ENCODE assay signal across 21 cellular contexts in the genomic region with DNA sequence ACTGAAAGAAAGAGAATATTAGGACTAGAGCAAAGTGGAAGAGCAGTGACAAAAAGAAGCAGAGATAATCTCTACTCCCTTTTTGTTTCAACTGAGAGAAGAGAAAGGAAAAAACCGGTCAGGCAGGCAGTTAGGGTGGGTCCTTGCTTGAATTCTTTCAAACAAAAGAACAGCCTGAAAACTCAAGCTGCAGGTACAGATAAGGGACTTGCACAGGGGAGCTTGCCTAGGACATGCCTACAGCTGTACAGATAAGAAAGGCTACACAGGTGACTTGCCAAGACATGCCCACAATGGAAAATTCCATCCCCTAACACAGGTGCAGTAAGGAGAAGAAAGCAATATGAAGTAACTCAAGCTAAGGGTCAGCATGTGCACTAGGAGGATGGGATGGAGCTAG.
DNase-seq lines count a peak whose midpoint lies in the region; ATAC-seq, FAIRE-seq and TF ChIP-seq lines count a peak whose summit lies in the region.
"Had no signal": no experiment of that assay in that cellular context is flagged by ENCODE, and none has a peak within 500 bp of the region (broad histone marks: within the 10 kb centered on the region; RNA-seq: fewer than 3 reads in every experiment).

No MANE protein-coding gene starts in this region.

- H3K4ac ChIP-seq in H1 (replicated peaks; ENCODE audit: insufficient read length, low read depth, low read length), result no peak overlapping the region

- no peak for FAIRE-seq in HepG2 (lab: Jason Lieb, UNC)
- no peak for FAIRE-seq in H1 (lab: Jason Lieb, UNC)
- FAIRE-seq: GM19239, TTC549 had no signal

- no peak for TF ChIP-seq POLR2A in HepG2 (IDR thresholded peaks at IDR 0.05; ENCODE audit: insufficient read depth in 1 of 2, low read depth in 2 of 2, low read length in 2 of 2)
- TF ChIP-seq POLR2A in right lobe of liver (IDR thresholded peaks at IDR 0.05), result no peak
- TF ChIP-seq POLR2A in H1 (IDR thresholded peaks at IDR 0.05; ENCODE audit: control extremely low read depth in 1 of 2, low read depth in 2 of 2, low read length in 2 of 2), result no peak

- no peak for ATAC-seq in HepG2
- no peak for ATAC-seq in right lobe of liver
- peak; percentile 83 for ATAC-seq in mucosa of descending colon
- ATAC-seq in HG03442 (IDR thresholded peaks at IDR 0.05; ENCODE audit: unreplicated experiment), result no peak
- ATAC-seq: activated T-cell treated with anti-CD3 and anti-CD28 coated beads, Interleukin-2, amount 50 U/mL, for 72 hours; left ventricle myocardium superior had no signal

- WGBS in HepG2 (ENCODE audit: low lambda C conversion rate), result 4% methylated on average over 1 of the region's 1 CpG
- WGBS in right lobe of liver (ENCODE audit: insufficient coverage, low coverage, low lambda C conversion rate, missing lambda C conversion rate), result 60% methylated on average over 1 of the region's 1 CpG
- 80% methylated on average over 1 of the region's 1 CpG; no CpG with 5 or more reads in 1 of the 2 experiments for WGBS in H1 (ENCODE audit: extremely low coverage in 1 of 2, insufficient coverage in 1 of 2, insufficient read length in 1 of 2, insufficient replicate concordance in 2 of 2, low coverage in 1 of 2, low lambda C conversion rate in 2 of 2, missing lambda C conversion rate in 1 of 2), 2 experiments

- H3K4me1 ChIP-seq in HepG2 (ENCODE audit: insufficient read depth, low read length) (no peaks in the 10 kb centered on the region), right lobe of liver (no peaks in the 10 kb centered on the region), H1 (replicated peaks in 1 of 4; ENCODE audit: control insufficient read depth in 3 of 4, insufficient read depth in 4 of 4, low read length in 3 of 4) (no peaks in the 10 kb centered on the region), mucosa of descending colon (ENCODE audit: low read depth) (no peaks in the 10 kb centered on the region)
- H3K4me1 ChIP-seq: neural progenitor cell had no signal

- no peak for TF ChIP-seq EP300 in HepG2 (IDR thresholded peaks at IDR 0.05; ENCODE audit: low read depth in 2 of 2, low read length in 2 of 2)
- no peak for TF ChIP-seq EP300 in HepG2 (CRISPR knock-in tag; IDR thresholded peaks at IDR 0.05; ENCODE audit: borderline replicate concordance)
- TF ChIP-seq EP300 in H1 (IDR thresholded peaks at IDR 0.05; ENCODE audit: borderline replicate concordance in 1 of 2, low read depth in 2 of 2, low read length in 2 of 2), result no peak

- CTCF ChIA-PET in HepG2 (lab: Yijun Ruan, JAX; ENCODE audit: low intra/inter-chr PET ratio, low total read pairs) (no interaction called here), H1 (lab: Charles Lee; ENCODE audit: partially characterized antibody) (no interaction called here)

- no peaks in the 10 kb centered on the region for H3K79me1 ChIP-seq in H1 (ENCODE audit: low read depth, low read length)

- no TSS peak for BruUV-seq in HepG2 (replicated peaks; lab: Mats Ljungman, UMichigan)

- H2BK120ac ChIP-seq in H1 (replicated peaks; ENCODE audit: low read depth, low read length), result no peak overlapping the region

- H3K18ac ChIP-seq in H1 (ENCODE audit: extremely low read depth, low read length), result no peak overlapping the region

- H3K4me3 ChIP-seq in HepG2 (replicated peaks in 1 of 3; ENCODE audit: insufficient read depth in 1 of 3, low read depth in 2 of 3, low read length in 3 of 3) (no peak overlapping the region), right lobe of liver (no peak overlapping the region), H1 (ENCODE audit: extremely low read depth in 1 of 4, insufficient read depth in 2 of 4, low read depth in 3 of 4, low read length in 4 of 4) (no peak overlapping the region), mucosa of descending colon (no peak overlapping the region), coronary artery (no peak overlapping the region)
- H3K4me3 ChIP-seq: neural progenitor cell had no signal

- no peak overlapping the region for H4K5ac ChIP-seq in H1 (ENCODE audit: insufficient read length, low read depth, low read length)

- no peaks in the 10 kb centered on the region for H3K79me2 ChIP-seq in HepG2 (ENCODE audit: insufficient read depth, low read length)
- no peaks in the 10 kb centered on the region for H3K79me2 ChIP-seq in H1 (ENCODE audit: control insufficient read depth in 1 of 2, insufficient read depth in 2 of 2, low read length in 2 of 2)

- H3K36me3 ChIP-seq in HepG2 (replicated peaks in 1 of 2; ENCODE audit: control insufficient read depth in 1 of 2, insufficient read depth in 2 of 2, low read length in 2 of 2) (no peaks in the 10 kb centered on the region), right lobe of liver (no peaks in the 10 kb centered on the region), H1 (ENCODE audit: control insufficient read depth in 2 of 4, insufficient read depth in 4 of 4, low read length in 3 of 4) (peaks cover 0 to 5% (median 0%) of the 10 kb centered on the region in 4 experiments; a peak in 1 of 8 replicates), mucosa of descending colon (ENCODE audit: low read depth) (no peaks in the 10 kb centered on the region)

- H2AK5ac ChIP-seq in H1 (ENCODE audit: low read depth, low read length), result no peak overlapping the region

- H4K20me1 ChIP-seq in HepG2 (ENCODE audit: insufficient read depth, low read length), result no peaks in the 10 kb centered on the region
- no peaks in the 10 kb centered on the region for H4K20me1 ChIP-seq in H1 (replicated peaks in 1 of 2; ENCODE audit: control insufficient read depth in 1 of 2, insufficient read depth in 2 of 2, low read length in 2 of 2)

- intact Hi-C loops in HepG2 (cut with micrococcal nuclease; ENCODE audit: unreplicated experiment), result no loop called here
- intact Hi-C loops in right lobe of liver (cut with DNase I), result no loop called here
- intact Hi-C loops in mucosa of descending colon (cut with DNase I, micrococcal nuclease), result no loop called here

- no peak overlapping the region for H3K4me2 ChIP-seq in HepG2 (ENCODE audit: low read depth, low read length)
- H3K4me2 ChIP-seq in H1 (ENCODE audit: insufficient read depth in 1 of 2, low read depth in 2 of 2, low read length in 2 of 2), result no peak overlapping the region
- H3K4me2 ChIP-seq: neural progenitor cell had no signal

- H3K23me2 ChIP-seq in H1 (ENCODE audit: low read depth, low read length), result no peaks in the 10 kb centered on the region

- H2BK5ac ChIP-seq in H1 (ENCODE audit: low read depth, low read length), result no peak overlapping the region

- no peak overlapping the region for H4K91ac ChIP-seq in H1 (replicated peaks; ENCODE audit: insufficient read length, low read length)

- H3K27ac ChIP-seq in HepG2 (ENCODE audit: extremely low read length, insufficient read depth, low read length), result no peak overlapping the region
- H3K27ac ChIP-seq in right lobe of liver, result no peak overlapping the region
- H3K27ac ChIP-seq in H1 (ENCODE audit: low read depth, low read length), result no peak overlapping the region
- H3K27ac ChIP-seq in coronary artery, result no peak overlapping the region
- H3K27ac ChIP-seq: C4-2B, neural progenitor cell had no signal

- TF ChIP-seq CTCF in HepG2 (CRISPR knock-in tag; IDR thresholded peaks at IDR 0.05), result no peak
- no peak for TF ChIP-seq CTCF in right lobe of liver (IDR thresholded peaks at IDR 0.05)
- TF ChIP-seq CTCF in H1 (IDR thresholded peaks at IDR 0.05; ENCODE audit: control extremely low read depth in 1 of 3, insufficient read depth in 1 of 3, low read depth in 1 of 3, low read length in 3 of 3), result no peak
- TF ChIP-seq CTCF in mucosa of descending colon (IDR thresholded peaks at IDR 0.05), result no peak
- TF ChIP-seq CTCF in coronary artery (IDR thresholded peaks at IDR 0.05), result no peak

- no peak overlapping the region for H4K8ac ChIP-seq in H1 (ENCODE audit: extremely low read depth, insufficient read depth, low read length)

- H3K9ac ChIP-seq in HepG2 (ENCODE audit: insufficient read depth, low read depth, low read length), result no peak overlapping the region
- H3K9ac ChIP-seq in H1 (replicated peaks in 1 of 4; ENCODE audit: extremely low read depth in 1 of 4, low read depth in 3 of 4, low read length in 3 of 4), result no peak overlapping the region
- H3K9ac ChIP-seq: neural progenitor cell had no signal

- no peak overlapping the region for H3K23ac ChIP-seq in H1 (ENCODE audit: insufficient read length)

- DNase-seq in HepG2 (ENCODE audit: low spot score) (no peak), right lobe of liver (no peak), H1 (ENCODE audit: low read depth in 1 of 2, low spot score in 2 of 2) (no peak), mucosa of descending colon (peak in 2 of 3 donors; percentile 31 to 90), NCI-H1417 treated with DMSO at 0.1 percent for 48 hours (lab: John Stamatoyannopoulos, UW) (no peak), coronary artery (ENCODE audit: low spot score) (no peak), NCI-H345 treated with DMSO at 0.1 percent for 48 hours (lab: John Stamatoyannopoulos, UW; ENCODE audit: unreplicated experiment) (no peak)
- DNase-seq: ACHN; activated T-cell treated with anti-CD3 and anti-CD28 coated beads, Interleukin-2, amount 50 U/mL, for 72 hours; DMS 273 treated with DMSO at 0.1 percent for 48 hours; effector memory CD4-positive, alpha-beta T cell; GF-D8; glutamatergic neuron; left ventricle myocardium superior; NCI-H2029 treated with DMSO at 0.1 percent for 48 hours; RPMI8226 had no signal

- H2BK20ac ChIP-seq in H1 (ENCODE audit: low read length), result no peak overlapping the region

- no peak overlapping the region for H2BK15ac ChIP-seq in H1 (ENCODE audit: low read length)

- H3K9me3 ChIP-seq in HepG2 (ENCODE audit: low read length) (peaks cover 85% of the 10 kb centered on the region), right lobe of liver (peaks cover 0 to 3% (median 0%) of the 10 kb centered on the region in 4 donors), H1 (ENCODE audit: insufficient read depth in 2 of 2, low read depth in 1 of 2, low read length in 1 of 2) (peaks cover 39 to 43% of the 10 kb centered on the region in 2 experiments), mucosa of descending colon (peaks cover 29% of the 10 kb centered on the region)

- H2AFZ ChIP-seq in HepG2 (ENCODE audit: low read length), result no peak overlapping the region
- peak overlapping the region; percentile 13; the same call in 1 of the 2 replicates for H2AFZ ChIP-seq in H1 (ENCODE audit: low read length)
- H2AFZ ChIP-seq: neural progenitor cell had no signal

- no peak for TF ChIP-seq RAD21 in HepG2 (CRISPR knock-in tag; IDR thresholded peaks at IDR 0.05)
- no peak for TF ChIP-seq RAD21 in H1 (IDR thresholded peaks at IDR 0.05 in 1 of 2, conservative IDR thresholded peaks at IDR 0.05 in 1 of 2; ENCODE audit: low read depth in 2 of 2, low read length in 2 of 2)

- H2BK12ac ChIP-seq in H1 (ENCODE audit: low read depth, low read length), result no peak overlapping the region

- in situ Hi-C loops in HepG2 (cut with HindIII; ENCODE audit: extremely low pct_ligation_motif_present, low pct_unique_long_range_greater_than_20kb), result no loop called here

- no peak overlapping the region for H3K56ac ChIP-seq in H1 (replicated peaks; ENCODE audit: insufficient read length, low read depth, low read length)

- POLR2A ChIA-PET in HepG2 (lab: Yijun Ruan, JAX), result no interaction called here
- POLR2A ChIA-PET in H1 (lab: Charles Lee; ENCODE audit: partially characterized antibody), result no interaction called here

- H3K27me3 ChIP-seq in HepG2 (ENCODE audit: control insufficient read depth in 1 of 2, insufficient read depth in 2 of 2, low read length in 2 of 2) (no peaks in the 10 kb centered on the region), right lobe of liver (no peaks in the 10 kb centered on the region), H1 (replicated peaks in 1 of 4; ENCODE audit: control insufficient read depth in 3 of 4, extremely low read depth in 1 of 4, insufficient read depth in 3 of 4, low read length in 3 of 4) (no peaks in the 10 kb centered on the region)
- H3K27me3 ChIP-seq: neural progenitor cell had no signal

- H3K14ac ChIP-seq in H1 (ENCODE audit: insufficient read length), result no peak overlapping the region

Comparison
In these comparisons a context has a peak if more than half of its experiments do, and no peak if none do; other contexts are left out.
1. DNase-seq: peak in mucosa of descending colon (2 of 3); none in HepG2 (single experiment), right lobe of liver (0 of 3), H1 (0 of 2), NCI-H1417 treated with DMSO at 0.1 percent for 48 hours (single experiment), coronary artery (single experiment) and NCI-H345 treated with DMSO at 0.1 percent for 48 hours (single experiment).